13 cellular contexts compared by ENCODE assay signal in genomic region chr2:212402316-212402715, GRCh38.
"Had no signal": no experiment of that assay in that cellular context is flagged by ENCODE, and none has a peak within 500 bp of the region (broad histone marks: within the 10 kb centered on the region; RNA-seq: fewer than 3 reads in every experiment).

No MANE protein-coding gene starts in this region.

- H3K4me1 Mint-ChIP-seq: nephron progenitor cell had no signal

- H3K36me3 ChIP-seq: colonic mucosa, gastroesophageal sphincter, suprapubic skin had no signal

- DNase-seq: activated CD4-positive, alpha-beta memory T cell treated with anti-CD3 and anti-CD28 coated beads for 36 hours; activated CD8-positive, alpha-beta memory T cell treated with anti-CD3 and anti-CD28 coated beads, Interleukin-2, amount 50 U/mL, for 48 hours; activated naive CD4-positive, alpha-beta T cell treated with anti-CD3 and anti-CD28 coated beads for 36 hours; colonic mucosa; effector CD4-positive, alpha-beta T cell; mesendoderm; nephron progenitor cell; stimulated activated CD4-positive, alpha-beta T cell treated with anti-CD3 and anti-CD28 coated beads, Interleukin-12 subunit alpha, Interleukin-12 subunit beta, amount 100 ng/mL, for 4 hours; stimulated activated naive CD8-positive, alpha-beta T cell treated with anti-CD3 and anti-CD28 coated beads, Interleukin-15, Interleukin-2, amounts not matched to agents 100 U/mL and 50 U/mL, for 24 hours had no signal

- ATAC-seq: gastroesophageal sphincter; stimulated activated naive CD8-positive, alpha-beta T cell treated with anti-CD3 and anti-CD28 coated beads, Interleukin-15, Interleukin-2, amounts not matched to agents 100 U/mL and 50 U/mL, for 24 hours had no signal

- H3K27me3 ChIP-seq: colonic mucosa, gastroesophageal sphincter, hepatocyte, suprapubic skin had no signal

- H3K36me3 Mint-ChIP-seq: activated CD4-positive, alpha-beta memory T cell treated with anti-CD3 and anti-CD28 coated beads for 36 hours; type B pancreatic cell had no signal

- H3K27ac ChIP-seq: colonic mucosa, gastroesophageal sphincter, hepatocyte, suprapubic skin had no signal

- H3K4me3 ChIP-seq: colonic mucosa, gastroesophageal sphincter, hepatocyte, suprapubic skin had no signal

- H3K27ac Mint-ChIP-seq: activated CD4-positive, alpha-beta memory T cell treated with anti-CD3 and anti-CD28 coated beads for 36 hours; activated naive CD4-positive, alpha-beta T cell treated with anti-CD3 and anti-CD28 coated beads for 36 hours; nephron progenitor cell; type B pancreatic cell had no signal

- H3K9me3 ChIP-seq: colonic mucosa, gastroesophageal sphincter, suprapubic skin had no signal

- H3K27me3 Mint-ChIP-seq: activated CD4-positive, alpha-beta memory T cell treated with anti-CD3 and anti-CD28 coated beads for 36 hours; type B pancreatic cell had no signal

- H3K4me1 ChIP-seq: colonic mucosa, gastroesophageal sphincter, suprapubic skin had no signal

- H3K4me3 Mint-ChIP-seq: activated CD4-positive, alpha-beta memory T cell treated with anti-CD3 and anti-CD28 coated beads for 36 hours; activated naive CD4-positive, alpha-beta T cell treated with anti-CD3 and anti-CD28 coated beads for 36 hours; nephron progenitor cell; type B pancreatic cell had no signal

- H3K9me3 Mint-ChIP-seq: nephron progenitor cell, type B pancreatic cell had no signal
